19 cellular contexts compared by ENCODE assay signal in genomic region chr12:132535046-132535445, GRCh38.
"Had no signal": no experiment of that assay in that cellular context is flagged by ENCODE, and none has a peak within 500 bp of the region (broad histone marks: within the 10 kb centered on the region; RNA-seq: fewer than 3 reads in every experiment).

No MANE protein-coding gene starts in this region.

- H3K27me3 ChIP-seq: gastrocnemius medialis, heart right ventricle, suprapubic skin, transverse colon, vagina had no signal

- H3K36me3 ChIP-seq: gastrocnemius medialis, transverse colon, vagina had no signal

- H3K4me1 ChIP-seq: gastrocnemius medialis, heart right ventricle, parathyroid adenoma, suprapubic skin, transverse colon had no signal

- H3K4me3 Mint-ChIP-seq: activated naive CD8-positive, alpha-beta T cell treated with anti-CD3 and anti-CD28 coated beads, Interleukin-2, amount 10 ng/mL, durations not matched to agents 7 days and 5 days; activated T-helper 1 cell treated with anti-CD3 and anti-CD28 coated beads, Interleukin-12 subunit alpha, Interleukin-12 subunit beta, Interleukin-2, Interleukin-4 antibody, amounts not matched to agents 30 ng/mL and 10 ng/mL and 1 ng/mL, durations not matched to agents 14 hours and 24 hours and 36 hours; stimulated activated naive CD8-positive, alpha-beta T cell treated with anti-CD3 and anti-CD28 coated beads, Interleukin-15, Interleukin-2, amounts not matched to agents 100 ng/mL and 50 ng/mL, for 24 hours; T-helper 17 cell had no signal

- DNase-seq: activated CD4-positive, alpha-beta T cell treated with anti-CD3 and anti-CD28 coated beads, Interleukin-2, amount 50 U/mL, for 4 hours; activated gamma-delta T cell treated with Interleukin-2 at 50 U/mL for 16 hours; activated naive CD8-positive, alpha-beta T cell treated with anti-CD3 and anti-CD28 coated beads, Interleukin-2, amount 10 ng/mL, durations not matched to agents 7 days and 5 days; activated T-cell treated with anti-CD3 and anti-CD28 coated beads for 4 hours; cerebellar nuclear complex; cortex of kidney; gastrocnemius medialis; heart right ventricle; kidney glomerular epithelial cell; left ventricle myocardium superior; stimulated activated CD4-positive, alpha-beta T cell treated with anti-CD3 and anti-CD28 coated beads, Interleukin-12 subunit alpha, Interleukin-12 subunit beta, amount 100 ng/mL, for 4 hours; stimulated activated CD4-positive, alpha-beta T cell treated with anti-CD3 and anti-CD28 coated beads, Interleukin-1b, Interleukin-23, amount 100 ng/mL, for 48 hours; T-helper 17 cell; transverse colon had no signal

- H3K9ac ChIP-seq: parathyroid adenoma had no signal

- H3K4me3 ChIP-seq: gastrocnemius medialis, heart right ventricle, suprapubic skin, transverse colon, vagina had no signal

- H3K9me3 ChIP-seq: gastrocnemius medialis, heart right ventricle, suprapubic skin, transverse colon, vagina had no signal

- H3K27ac Mint-ChIP-seq: activated naive CD8-positive, alpha-beta T cell treated with anti-CD3 and anti-CD28 coated beads, Interleukin-2, amount 10 ng/mL, durations not matched to agents 7 days and 5 days; activated T-helper 1 cell treated with anti-CD3 and anti-CD28 coated beads, Interleukin-12 subunit alpha, Interleukin-12 subunit beta, Interleukin-2, Interleukin-4 antibody, amounts not matched to agents 30 ng/mL and 10 ng/mL and 1 ng/mL, durations not matched to agents 14 hours and 24 hours and 36 hours; stimulated activated naive CD8-positive, alpha-beta T cell treated with anti-CD3 and anti-CD28 coated beads, Interleukin-15, Interleukin-2, amounts not matched to agents 100 ng/mL and 50 ng/mL, for 24 hours had no signal

- H3K27ac ChIP-seq: gastrocnemius medialis, heart right ventricle, parathyroid adenoma, suprapubic skin, transverse colon, vagina had no signal

- H3K27me3 Mint-ChIP-seq: activated naive CD8-positive, alpha-beta T cell treated with anti-CD3 and anti-CD28 coated beads, Interleukin-2, amount 10 ng/mL, durations not matched to agents 7 days and 5 days; stimulated activated naive CD8-positive, alpha-beta T cell treated with anti-CD3 and anti-CD28 coated beads, Interleukin-15, Interleukin-2, amounts not matched to agents 100 ng/mL and 50 ng/mL, for 24 hours; T-helper 17 cell had no signal
